8 cellular contexts compared by ENCODE assay signal in the genomic region with DNA sequence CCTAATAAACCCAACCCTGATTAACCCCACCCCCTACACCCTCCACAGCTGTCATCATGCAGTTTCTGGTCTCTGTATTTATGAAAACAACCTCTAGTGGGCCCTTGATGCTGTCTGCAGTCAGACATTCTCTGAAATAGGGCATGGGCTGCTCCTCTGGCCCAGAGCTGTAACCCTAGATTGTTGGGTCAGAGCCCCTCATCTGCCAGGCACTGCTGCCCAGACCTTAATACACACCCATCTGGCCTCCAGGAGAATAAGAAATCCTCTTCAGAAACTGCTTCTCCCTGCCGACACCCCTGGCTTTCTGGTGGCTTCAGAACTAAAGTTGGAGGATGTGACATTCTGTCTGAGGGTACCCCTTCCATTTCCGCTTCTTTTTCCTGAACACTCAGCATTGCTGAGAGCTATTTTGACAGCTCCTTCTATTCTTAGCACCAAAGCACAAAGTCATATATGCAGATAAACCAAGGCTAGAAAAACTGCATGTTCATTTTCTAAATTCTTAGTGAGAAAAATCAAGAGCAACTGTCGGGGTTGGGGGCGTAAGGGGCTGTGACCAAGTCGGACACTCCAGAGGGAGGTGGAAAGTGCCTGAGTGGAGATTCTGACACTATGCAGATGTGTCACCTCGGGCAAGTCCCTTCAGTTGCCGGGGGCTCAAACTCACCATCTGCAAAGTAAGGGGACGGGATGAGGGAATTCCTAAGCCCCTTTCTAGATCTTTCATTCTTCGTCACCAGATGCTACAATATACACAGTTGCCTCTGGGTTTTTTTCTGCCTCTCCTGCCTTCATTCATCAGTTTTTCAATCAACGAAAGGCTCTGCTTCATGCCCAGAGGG. TPM values are rescaled to one million over a fixed set of nuclear protein-coding genes. Genes with fewer than 3 reads are reported as not detected.
DNase-seq lines count a peak whose midpoint lies in the region; ATAC-seq lines count a peak whose summit lies in the region.

No MANE protein-coding gene starts in this region.

- intact Hi-C loops in posterior cingulate gyrus (cut with DNase I) = loop anchor here (10.0 kb wide), 1 partner anchor 408 kb away; no protein-coding TSS in a partner anchor

- peak overlapping the region; percentile 78 for H3K27ac Mint-ChIP-seq in activated naive CD8-positive, alpha-beta T cell treated with anti-CD3 and anti-CD28 coated beads, Interleukin-2, amount 10 ng/mL, durations not matched to agents 7 days and 5 days

- ATAC-seq in GM19351 (IDR thresholded peaks at IDR 0.05; ENCODE audit: unreplicated experiment) (peak; percentile 59), HG03460 (IDR thresholded peaks at IDR 0.05; ENCODE audit: unreplicated experiment) (peak; percentile 36), HG03469 (IDR thresholded peaks at IDR 0.05; ENCODE audit: unreplicated experiment) (no peak)
- ATAC-seq in activated naive CD8-positive, alpha-beta T cell treated with anti-CD3 and anti-CD28 coated beads, Interleukin-2, amount 10 ng/mL, durations not matched to agents 7 days and 5 days (ENCODE audit: low read depth) = peak; percentile 77

- peak; percentile 37 for DNase-seq in activated naive CD8-positive, alpha-beta T cell treated with anti-CD3 and anti-CD28 coated beads, Interleukin-2, amount 10 ng/mL, durations not matched to agents 7 days and 5 days
- peak; percentile 34 for DNase-seq in stimulated activated CD8-positive, alpha-beta memory T cell treated with anti-CD3 and anti-CD28 coated beads, Interleukin-12 subunit alpha, Interleukin-12 subunit beta, amount 100 ng/mL, for 24 hours (ENCODE audit: extremely low read depth)
- no peak for DNase-seq in NCI-H526 (lab: John Stamatoyannopoulos, UW)
- DNase-seq in posterior cingulate gyrus = no peak
- no peak for DNase-seq in SKM-1 treated with dmso at 0.1 percent for 144 hours (lab: John Stamatoyannopoulos, UW; ENCODE audit: unreplicated experiment)

- peak overlapping the region; percentile 64 for H3K4me3 Mint-ChIP-seq in activated naive CD8-positive, alpha-beta T cell treated with anti-CD3 and anti-CD28 coated beads, Interleukin-2, amount 10 ng/mL, durations not matched to agents 7 days and 5 days

- H3K4me1 Mint-ChIP-seq in activated naive CD8-positive, alpha-beta T cell treated with anti-CD3 and anti-CD28 coated beads, Interleukin-2, amount 10 ng/mL, durations not matched to agents 7 days and 5 days = peaks cover 31% of the 10 kb centered on the region

- POLR2A ChIA-PET in activated naive CD8-positive, alpha-beta T cell treated with anti-CD3 and anti-CD28 coated beads, Interleukin-2, amount 10 ng/mL, durations not matched to agents 7 days and 5 days (lab: Charles Lee) = interaction anchor here (1.1 to 2.4 kb wide), 3 partner anchors 28 to 141 kb away, joined by 4 to 8 read pairs (median 6); a partner anchor contains a TSS

- H3K9me3 Mint-ChIP-seq in activated naive CD8-positive, alpha-beta T cell treated with anti-CD3 and anti-CD28 coated beads, Interleukin-2, amount 10 ng/mL, durations not matched to agents 7 days and 5 days = no peaks in the 10 kb centered on the region

- peaks cover 27% of the 10 kb centered on the region for H3K36me3 Mint-ChIP-seq in activated naive CD8-positive, alpha-beta T cell treated with anti-CD3 and anti-CD28 coated beads, Interleukin-2, amount 10 ng/mL, durations not matched to agents 7 days and 5 days

- no peaks in the 10 kb centered on the region for H3K27me3 Mint-ChIP-seq in activated naive CD8-positive, alpha-beta T cell treated with anti-CD3 and anti-CD28 coated beads, Interleukin-2, amount 10 ng/mL, durations not matched to agents 7 days and 5 days

RNA-seq across cellular contexts. Expression of a gene that starts 28.7 kb away (rescaled TPM):
- total RNA-seq in activated naive CD8-positive, alpha-beta T cell treated with anti-CD3 and anti-CD28 coated beads, Interleukin-2, amount 10 ng/mL, durations not matched to agents 7 days and 5 days = 100 to 1,000 TPM; 315 to 318 TPM

RNA-seq across cellular contexts. Expression of a gene that starts 55.5 kb away (rescaled TPM):
- total RNA-seq in activated naive CD8-positive, alpha-beta T cell treated with anti-CD3 and anti-CD28 coated beads, Interleukin-2, amount 10 ng/mL, durations not matched to agents 7 days and 5 days = 10 to 100 TPM; 15.2 to 16.1 TPM

RNA-seq across cellular contexts. Expression of a gene that starts 56.6 kb away (rescaled TPM):
- total RNA-seq in activated naive CD8-positive, alpha-beta T cell treated with anti-CD3 and anti-CD28 coated beads, Interleukin-2, amount 10 ng/mL, durations not matched to agents 7 days and 5 days = 10 to 100 TPM; 28.3 to 30.2 TPM

Comparison
In these comparisons a context has a peak if more than half of its experiments do, and no peak if none do; other contexts are left out.
1. DNase-seq: peak in activated naive CD8-positive, alpha-beta T cell treated with anti-CD3 and anti-CD28 coated beads, Interleukin-2, amount 10 ng/mL, durations not matched to agents 7 days and 5 days (single experiment) and stimulated activated CD8-positive, alpha-beta memory T cell treated with anti-CD3 and anti-CD28 coated beads, Interleukin-12 subunit alpha, Interleukin-12 subunit beta, amount 100 ng/mL, for 24 hours (single experiment); none in NCI-H526 (0 of 2), posterior cingulate gyrus (0 of 10) and SKM-1 treated with dmso at 0.1 percent for 144 hours (single experiment).